35 cellular contexts compared by ENCODE assay signal in genomic region chr20:1748777-1749176, GRCh38.
"Had no signal": no experiment of that assay in that cellular context is flagged by ENCODE, and none has a peak within 500 bp of the region (broad histone marks: within the 10 kb centered on the region; RNA-seq: fewer than 3 reads in every experiment).

No MANE protein-coding gene starts in this region.

- H3K4me3 ChIP-seq: MG63 had no signal

- H3K36me3 ChIP-seq: MG63 had no signal

- DNase-seq: Karpas-422, Kasumi-1, MG63, MM.1S, MV-4-11, NCI-H1048, NCI-H1092, NCI-H1092 treated with DMSO at 0.1 percent for 48 hours, NCI-H1105, NCI-H1105 treated with DMSO at 0.1 percent for 48 hours, NCI-H1417, NCI-H1417 treated with DMSO at 0.1 percent for 48 hours, NCI-H1436, NCI-H1436 treated with DMSO at 0.1 percent for 48 hours, NCI-H146, NCI-H1694, NCI-H1694 treated with DMSO at 0.1 percent for 48 hours, NCI-H187, NCI-H187 treated with DMSO at 0.1 percent for 48 hours, NCI-H2029, NCI-H2029 treated with DMSO at 0.1 percent for 48 hours, NCI-H2081, NCI-H2081 treated with DMSO at 0.1 percent for 48 hours, NCI-H2107, NCI-H2171, NCI-H2171 treated with DMSO at 0.1 percent for 48 hours, NCI-H2227 treated with DMSO at 0.1 percent for 48 hours, NCI-H226, NCI-H345, NCI-H446, NCI-H446 treated with DMSO at 0.1 percent for 48 hours, NCI-H510A, NCI-H510A treated with DMSO at 0.1 percent for 48 hours, NCI-H524, NCI-H524 treated with DMSO at 0.1 percent for 48 hours had no signal

- H3K9me3 ChIP-seq: MG63 had no signal

- H3K27me3 ChIP-seq: MG63 had no signal
